Comparison of ENCODE assay signal across 8 cellular contexts in genomic region chr17:49789278-49789578, GRCh38. TPM values are rescaled to one million over a fixed set of nuclear protein-coding genes. Genes with fewer than 3 reads are reported as not detected.
DNase-seq lines count a peak whose midpoint lies in the region; ATAC-seq and TF ChIP-seq lines count a peak whose summit lies in the region.

No MANE protein-coding gene starts in this region.

- H3K4me3 Mint-ChIP-seq in Calu3 (ENCODE audit: low read depth, unreplicated experiment): peak overlapping the region; percentile 91

- no peaks in the 10 kb centered on the region for H3K9me3 ChIP-seq in Panc1 (ENCODE audit: control insufficient read depth, insufficient read depth, low read depth, low read length)
- H3K9me3 ChIP-seq in esophagus (ENCODE audit: control insufficient read depth in 2 of 2, insufficient read depth in 1 of 2, low read depth in 1 of 2, low read length in 1 of 2): no peaks in the 10 kb centered on the region
- no peaks in the 10 kb centered on the region for H3K9me3 ChIP-seq in ovary

- H3K27me3 ChIP-seq in Panc1 (ENCODE audit: control insufficient read depth, insufficient read depth, low read length): no peaks in the 10 kb centered on the region
- H3K27me3 ChIP-seq in esophagus (ENCODE audit: control insufficient read depth in 1 of 2, insufficient read depth in 2 of 2, low read length in 2 of 2): no peaks in the 10 kb centered on the region
- no peaks in the 10 kb centered on the region for H3K27me3 ChIP-seq in ovary

- POLR2A ChIA-PET in Panc1 (lab: Charles Lee): interaction anchor here (0.5 kb wide), 1 partner anchor 155 kb away, joined by 3 read pairs; no protein-coding TSS in a partner anchor

- peaks cover 18% of the 10 kb centered on the region for H3K36me3 ChIP-seq in Panc1 (ENCODE audit: control insufficient read depth, insufficient read depth, low read length)
- H3K36me3 ChIP-seq in esophagus (ENCODE audit: control insufficient read depth in 2 of 2, insufficient read depth in 2 of 2, low read length in 1 of 2): peaks cover 0 to 5% of the 10 kb centered on the region in 2 donors
- H3K36me3 ChIP-seq in ovary: no peaks in the 10 kb centered on the region

- no peak for ATAC-seq in Panc1

- peaks cover 18% of the 10 kb centered on the region for H3K4me1 ChIP-seq in Panc1 (ENCODE audit: control insufficient read depth, insufficient read depth, low read length)
- no peaks in the 10 kb centered on the region for H3K4me1 ChIP-seq in esophagus (ENCODE audit: control insufficient read depth in 2 of 2, insufficient read depth in 2 of 2, low read length in 1 of 2)
- H3K4me1 ChIP-seq in ovary (ENCODE audit: insufficient read depth): peaks cover 6% of the 10 kb centered on the region

- WGBS in esophagus, 2 donors: 0 to 4% methylated on average over 15 of the region's 15 CpGs
- 1 to 4% (median 3%) methylated on average over 15 of the region's 15 CpGs for WGBS in ovary, 3 donors

- peaks cover 71% of the 10 kb centered on the region for H3K36me3 Mint-ChIP-seq in Calu3 (ENCODE audit: insufficient read depth, unreplicated experiment)

- intact Hi-C loops in Calu3 (cut with micrococcal nuclease; ENCODE audit: unreplicated experiment) (no loop called here), Panc1 (cut with micrococcal nuclease; ENCODE audit: unreplicated experiment) (no loop called here), ovary (cut with DNase I) (no loop called here)

- peak overlapping the region; percentile 97 for H3K27ac Mint-ChIP-seq in Calu3 (ENCODE audit: unreplicated experiment)

- peaks cover 25% of the 10 kb centered on the region for H3K4me1 Mint-ChIP-seq in Calu3 (ENCODE audit: low read depth, unreplicated experiment)

- CTCF ChIA-PET in Calu3 (lab: Charles Lee): interaction anchor here (0.5 to 1.4 kb wide), 2 partner anchors 112 to 207 kb away, joined by 3 to 4 read pairs; no protein-coding TSS in a partner anchor
- CTCF ChIA-PET in Panc1 (lab: Charles Lee): interaction anchor here (0.6 kb wide), 1 partner anchor 16 kb away, joined by 3 read pairs; no protein-coding TSS in a partner anchor

- TF ChIP-seq EP300 in ovary (IDR thresholded peaks at IDR 0.05): no peak

- H3K9me3 Mint-ChIP-seq in Calu3 (ENCODE audit: low read depth, unreplicated experiment): no peaks in the 10 kb centered on the region

- DNase-seq in Calu3: no peak
- no peak for DNase-seq in Panc1 (ENCODE audit: low read depth, low spot score)
- DNase-seq in ovary: no peak
- DNase-seq in RPMI8226: no peak
- no peak for DNase-seq in central memory CD4-positive, alpha-beta T cell
- no peak for DNase-seq in DMS79 treated with DMSO at 0.1 percent for 48 hours (lab: John Stamatoyannopoulos, UW)
- DNase-seq in NCI-H446 (lab: John Stamatoyannopoulos, UW): no peak

- BruUV-seq in Calu3 (replicated peaks; lab: Mats Ljungman, UMichigan): no TSS peak
- BruUV-seq in Panc1 (replicated peaks; lab: Mats Ljungman, UMichigan): no TSS peak

- peaks cover 11% of the 10 kb centered on the region for H3K27me3 Mint-ChIP-seq in Calu3 (ENCODE audit: unreplicated experiment)

- 0 out of 2 replicates have a peak overlapping the region, but pooled peaks have one; percentile 2 for H3K27ac ChIP-seq in Panc1 (ENCODE audit: low read length)
- peak overlapping the region in 1 of 2 donors; percentile 73 for H3K27ac ChIP-seq in esophagus (ENCODE audit: low read depth in 2 of 2, low read length in 1 of 2)
- H3K27ac ChIP-seq in ovary: no peak overlapping the region

- no peak for TF ChIP-seq POLR2A in ovary (IDR thresholded peaks at IDR 0.05)

- TF ChIP-seq CTCF in Calu3 (IDR thresholded peaks at IDR 0.05; ENCODE audit: unreplicated experiment) (no peak), Panc1 (IDR thresholded peaks at IDR 0.05) (no peak), ovary (IDR thresholded peaks at IDR 0.05) (no peak)

- H3K4me3 ChIP-seq in Panc1 (ENCODE audit: low read depth in 2 of 2, low read length in 2 of 2) (peak overlapping the region; percentile 78 to 92), esophagus (ENCODE audit: low read depth in 1 of 2, low read length in 2 of 2) (peak overlapping the region; percentile 43 to 66), ovary (peak overlapping the region; percentile 74)

- in situ Hi-C loops in Panc1 (cut with HindIII; ENCODE audit: low pct_unique_long_range_greater_than_20kb, low sequenced_read_pairs): no loop called here

RNA-seq across cellular contexts. Expression of gene KAT7, which starts 0.7 kb away (rescaled TPM):
- 90.6 and 96.7 TPM in 2 replicates for total RNA-seq in Calu3 (2022)
- total RNA-seq in Panc1 (2021; ENCODE audit: unreplicated experiment): 69.0 TPM
- 25.1 TPM for polyA plus RNA-seq in Panc1 (2012; ENCODE audit: insufficient read length)
- polyA plus RNA-seq in esophagus: 10 to 100 TPM in 1 of 2 donors, 1 to 10 TPM in 1; 5.7 to 11.8 TPM
- 10 to 100 TPM; 23.4 to 76.6 (median 62.8) TPM for total RNA-seq in ovary
- 10 to 100 TPM; 18.4 to 69.8 TPM for polyA plus RNA-seq in ovary

RNA-seq across cellular contexts. Expression of gene FAM117A, which starts 25.3 kb away (rescaled TPM):
- total RNA-seq in Calu3 (2022) (14.2 and 14.9 TPM in 2 replicates), Panc1 (2021; ENCODE audit: unreplicated experiment) (8.0 TPM), ovary (10 to 100 TPM; 16.0 to 30.4 (median 19.0) TPM)
- 13.0 TPM for polyA plus RNA-seq in Panc1 (2012; ENCODE audit: insufficient read length)
- polyA plus RNA-seq in esophagus (1 to 10 TPM; 4.8 to 5.9 TPM), ovary (10 to 100 TPM; 15.0 to 25.2 TPM)

RNA-seq across cellular contexts. Expression of gene TAC4, which starts 58.6 kb away (rescaled TPM):
- total RNA-seq in Calu3 (2022) (not detected in 2 replicates), Panc1 (2021; ENCODE audit: unreplicated experiment) (not detected), ovary (not detected)
- polyA plus RNA-seq in Panc1 (2012; ENCODE audit: insufficient read length): not detected
- polyA plus RNA-seq in esophagus (not detected), ovary (not detected)
